Comparison of ENCODE assay signal across 8 cellular contexts in genomic region chr17:81666092-81666341, GRCh38. TPM values are rescaled to one million over a fixed set of nuclear protein-coding genes. Genes with fewer than 3 reads are reported as not detected.
DNase-seq lines count a peak whose midpoint lies in the region; ATAC-seq and TF ChIP-seq lines count a peak whose summit lies in the region.

No MANE protein-coding gene starts in this region.

- peaks cover 17% of the 10 kb centered on the region for H3K9me1 ChIP-seq in IMR-90 (ENCODE audit: insufficient read depth, low read length)

- TF ChIP-seq CTCF in IMR-90 (conservative IDR thresholded peaks at IDR 0.05; ENCODE audit: low read depth, low read length) (no peak), astrocyte of the cerebellum (IDR thresholded peaks at IDR 0.05; ENCODE audit: low read depth, low read length, missing control alignments) (no peak), suprapubic skin (IDR thresholded peaks at IDR 0.05) (no peak)

- peak overlapping the region; percentile 98 for H2AK9ac ChIP-seq in IMR-90 (replicated peaks; ENCODE audit: low read depth, low read length, poor library complexity)

- peak overlapping the region; percentile 91 for H3K4ac ChIP-seq in IMR-90 (ENCODE audit: low read depth, low read length)

- peaks cover 10% of the 10 kb centered on the region for H3K4me1 ChIP-seq in IMR-90 (ENCODE audit: control insufficient read depth, insufficient read depth, low read length)
- H3K4me1 ChIP-seq in suprapubic skin: peaks cover 51% of the 10 kb centered on the region

- peak overlapping the region; percentile 87 for H3K23ac ChIP-seq in IMR-90 (ENCODE audit: low read depth, low read length)

- peak overlapping the region; percentile 98 for H2AK5ac ChIP-seq in IMR-90 (ENCODE audit: low read depth, low read length)

- H3K14ac ChIP-seq in IMR-90 (replicated peaks; ENCODE audit: low read depth, low read length): peak overlapping the region; percentile 91

- DNase-seq in NOMO-1 treated with DMSO at 0.1 percent for 48 hours (lab: John Stamatoyannopoulos, UW; ENCODE audit: unreplicated experiment) (peak; percentile 36), NOMO-1 treated with dmso at 0.1 percent for 144 hours (lab: John Stamatoyannopoulos, UW; ENCODE audit: unreplicated experiment) (no peak), IMR-90 (peak; percentile 9), astrocyte of the cerebellum (ENCODE audit: low read depth) (no peak), suprapubic skin (ENCODE audit: low spot score in 2 of 2) (no peak), NCI-H446 treated with DMSO at 0.1 percent for 48 hours (lab: John Stamatoyannopoulos, UW) (no peak)
- DNase-seq in activated CD8-positive, alpha-beta memory T cell treated with anti-CD3 and anti-CD28 coated beads for 24 hours: no peak

- peaks cover 4% of the 10 kb centered on the region; the same call in 1 of the 2 replicates for H4K20me1 ChIP-seq in IMR-90 (ENCODE audit: insufficient read depth, low read length)

- no peak overlapping the region; the same call in 1 of the 2 replicates for H2BK120ac ChIP-seq in IMR-90 (ENCODE audit: low read depth, low read length)

- TF ChIP-seq RAD21 in IMR-90 (IDR thresholded peaks at IDR 0.05; ENCODE audit: low read length): no peak

- H3K9me3 ChIP-seq in IMR-90 (ENCODE audit: control insufficient read depth, insufficient read depth, low read length): no peaks in the 10 kb centered on the region
- H3K9me3 ChIP-seq in suprapubic skin: no peaks in the 10 kb centered on the region

- WGBS in IMR-90 (ENCODE audit: extremely low coverage in 2 of 2, insufficient read length in 1 of 2), 2 experiments: 0% methylated on average over 5 of the region's 16 CpGs; no CpG with 5 or more reads in 1 of the 2 experiments
- under 1% methylated on average over 16 of the region's 16 CpGs for WGBS in suprapubic skin

- peak overlapping the region; percentile 43 for H2BK5ac ChIP-seq in IMR-90 (ENCODE audit: low read depth, low read length, poor library complexity, severe bottlenecking)

- POLR2A ChIA-PET in IMR-90 (lab: Charles Lee; ENCODE audit: unreplicated experiment): no interaction called here

- no peak overlapping the region; the same call in 1 of the 2 replicates for H3K18ac ChIP-seq in IMR-90 (ENCODE audit: low read depth, low read length)

- in situ Hi-C loops in IMR-90 (cut with MboI; ENCODE audit: low sequenced_read_pairs): no loop called here
- in situ Hi-C loops in astrocyte of the cerebellum (cut with HindIII; ENCODE audit: low sequenced_read_pairs): no loop called here

- peaks cover 29 to 49% of the 10 kb centered on the region in 2 experiments for H3K79me1 ChIP-seq in IMR-90 (ENCODE audit: low read depth in 1 of 2, low read length in 2 of 2)

- ATAC-seq in IMR-90 (ENCODE audit: low read depth): no peak; the same call in 1 of the 2 replicates

- H4K5ac ChIP-seq in IMR-90 (ENCODE audit: low read depth, low read length): peak overlapping the region; percentile 66

- peak overlapping the region; percentile 96 for H2AFZ ChIP-seq in IMR-90 (replicated peaks; ENCODE audit: low read length, poor library complexity)

- peak overlapping the region; percentile 90 for H3K4me2 ChIP-seq in IMR-90 (ENCODE audit: low read depth, low read length)

- H2BK15ac ChIP-seq in IMR-90 (ENCODE audit: low read depth, low read length): no peak overlapping the region

- dilution Hi-C loops in IMR-90 (cut with HindIII; ENCODE audit: low sequenced_read_pairs, unreplicated experiment): no loop called here

- CTCF ChIA-PET in IMR-90 (lab: Yijun Ruan, JAX): no interaction called here

- peak overlapping the region; percentile 61 for H3K56ac ChIP-seq in IMR-90 (ENCODE audit: extremely low read depth, insufficient read depth, low read length)

- no peak for TF ChIP-seq EP300 in suprapubic skin (IDR thresholded peaks at IDR 0.05)

- intact Hi-C loops in IMR-90 (cut with micrococcal nuclease): loop anchor here (1.0 kb wide), 1 partner anchor 29 kb away; the partner anchor contains the start of genes NPLOC4 and TSPAN10

- H3K27me3 ChIP-seq in IMR-90 (ENCODE audit: control insufficient read depth, insufficient read depth, low read length): no peaks in the 10 kb centered on the region
- H3K27me3 ChIP-seq in layer of hippocampus (ENCODE audit: control insufficient read depth, insufficient read depth, low read length): no peaks in the 10 kb centered on the region
- no peaks in the 10 kb centered on the region for H3K27me3 ChIP-seq in suprapubic skin

- BruUV-seq in IMR-90 (replicated peaks; lab: Mats Ljungman, UMichigan): no TSS peak

- TF ChIP-seq POLR2A in IMR-90 (IDR thresholded peaks at IDR 0.05; ENCODE audit: low read depth, low read length): no peak
- TF ChIP-seq POLR2A in suprapubic skin (IDR thresholded peaks at IDR 0.05): no peak

- H3K27ac ChIP-seq in IMR-90 (ENCODE audit: insufficient read depth, low read length): peak overlapping the region; percentile 79
- H3K27ac ChIP-seq in layer of hippocampus (ENCODE audit: low read depth, low read length): peak overlapping the region; percentile 87
- H3K27ac ChIP-seq in suprapubic skin: peak overlapping the region; percentile 94

- H3K4me3 ChIP-seq in IMR-90 (ENCODE audit: insufficient read depth, low read depth, low read length): peak overlapping the region; percentile 75
- peak overlapping the region; percentile 96 for H3K4me3 ChIP-seq in astrocyte of the cerebellum (ENCODE audit: low read depth, low read length)
- peak overlapping the region; percentile 99 for H3K4me3 ChIP-seq in suprapubic skin

- H4K8ac ChIP-seq in IMR-90 (ENCODE audit: low read depth in 2 of 2, low read length in 2 of 2): peak overlapping the region; percentile 96 to 100

- peak overlapping the region; percentile 89 for H4K91ac ChIP-seq in IMR-90 (ENCODE audit: insufficient read depth, low read depth, low read length)

- H3K36me3 ChIP-seq in IMR-90 (ENCODE audit: control insufficient read depth, insufficient read depth, low read length) (peaks cover 25% of the 10 kb centered on the region), suprapubic skin (peaks cover 22% of the 10 kb centered on the region)

- no peak overlapping the region for H2BK20ac ChIP-seq in IMR-90 (ENCODE audit: low read depth, low read length)

- H3K9ac ChIP-seq in IMR-90 (ENCODE audit: low read depth, low read length): peak overlapping the region; percentile 84

TF ChIP-seq in IMR-90, 13 proteins besides CTCF, POLR2A, EP300 and RAD21:
- TF ChIP-seq FOS (IDR thresholded peaks at IDR 0.05; ENCODE audit: low read depth, low read length) (no peak), USF2 (IDR thresholded peaks at IDR 0.05; ENCODE audit: low read depth, low read length) (no peak), SMC3 (IDR thresholded peaks at IDR 0.05; ENCODE audit: low read depth, low read length) (no peak), ELK1 (IDR thresholded peaks at IDR 0.05; ENCODE audit: borderline replicate concordance, low read depth, low read length) (no peak)

RNA-seq across cellular contexts. Expression of gene OXLD1, which starts 0.4 kb away (rescaled TPM):
- 9.9 and 10.3 TPM in 2 replicates for total RNA-seq in IMR-90 (2012; rRNA removed)
- polyA plus RNA-seq in IMR-90 (2012; rRNA removed): 22.3 and 26.4 TPM in 2 replicates
- 25.7 and 46.6 TPM in 2 replicates for polyA plus RNA-seq in IMR-90 (2012; cell fraction: cytosol; rRNA removed)
- polyA plus RNA-seq in IMR-90 (2012; cell fraction: nucleus; rRNA removed; ENCODE audit: low replicate concordance): 52.8 and 86.9 TPM in 2 replicates
- total RNA-seq in suprapubic skin: 10 to 100 TPM; 39.6 to 68.1 (median 47.6) TPM

RNA-seq across cellular contexts. Expression of gene CCDC137, which starts 0.5 kb away (rescaled TPM):
- total RNA-seq in IMR-90 (2012; rRNA removed) (7.5 and 9.2 TPM in 2 replicates), suprapubic skin (10 to 100 TPM; 14.9 to 29.8 (median 24.5) TPM)
- 18.4 and 23.2 TPM in 2 replicates for polyA plus RNA-seq in IMR-90 (2012; rRNA removed)
- 16.7 and 34.8 TPM in 2 replicates for polyA plus RNA-seq in IMR-90 (2012; cell fraction: cytosol; rRNA removed)
- 12.3 and 18.2 TPM in 2 replicates for polyA plus RNA-seq in IMR-90 (2012; cell fraction: nucleus; rRNA removed; ENCODE audit: low replicate concordance)

RNA-seq across cellular contexts. Expression of gene PDE6G, which starts 9.7 kb away (rescaled TPM):
- not detected in 2 replicates for total RNA-seq in IMR-90 (2012; rRNA removed)
- 1.3 and 2.7 TPM in 2 replicates for polyA plus RNA-seq in IMR-90 (2012; rRNA removed)
- 1.0 and 1.4 TPM in 2 replicates for polyA plus RNA-seq in IMR-90 (2012; cell fraction: cytosol; rRNA removed)
- 0.63 and 0.65 TPM in 2 replicates for polyA plus RNA-seq in IMR-90 (2012; cell fraction: nucleus; rRNA removed; ENCODE audit: low replicate concordance)
- total RNA-seq in suprapubic skin: under 1 TPM in 1 of 4 donors, not detected in 3; 0.53 TPM

RNA-seq across cellular contexts. Expression of gene ARL16, which starts 17.6 kb away (rescaled TPM):
- total RNA-seq in IMR-90 (2012; rRNA removed) (42.8 and 51.1 TPM in 2 replicates), suprapubic skin (10 to 100 TPM; 20.2 to 39.4 (median 36.2) TPM)
- 77.9 and 83.1 TPM in 2 replicates for polyA plus RNA-seq in IMR-90 (2012; rRNA removed)
- polyA plus RNA-seq in IMR-90 (2012; cell fraction: cytosol; rRNA removed): 73.3 and 116 TPM in 2 replicates
- polyA plus RNA-seq in IMR-90 (2012; cell fraction: nucleus; rRNA removed; ENCODE audit: low replicate concordance): 130 and 139 TPM in 2 replicates

RNA-seq across cellular contexts. Expression of gene HGS, which starts 17.8 kb away (rescaled TPM):
- 49.4 and 52.5 TPM in 2 replicates for total RNA-seq in IMR-90 (2012; rRNA removed)
- polyA plus RNA-seq in IMR-90 (2012; rRNA removed): 137 and 169 TPM in 2 replicates
- polyA plus RNA-seq in IMR-90 (2012; cell fraction: cytosol; rRNA removed): 46.1 and 98.2 TPM in 2 replicates
- polyA plus RNA-seq in IMR-90 (2012; cell fraction: nucleus; rRNA removed; ENCODE audit: low replicate concordance): 423 and 1,279 TPM in 2 replicates
- 100 to 1,000 TPM in 3 of 4 donors, 10 to 100 TPM in 1; 91.0 to 181 (median 107) TPM for total RNA-seq in suprapubic skin

Comparison
In these comparisons a context has a peak if more than half of its experiments do, and no peak if none do; other contexts are left out.
1. DNase-seq: peak in NOMO-1 treated with DMSO at 0.1 percent for 48 hours (single experiment) and IMR-90 (single experiment); none in NOMO-1 treated with dmso at 0.1 percent for 144 hours (single experiment), astrocyte of the cerebellum (single experiment), suprapubic skin (0 of 2), NCI-H446 treated with DMSO at 0.1 percent for 48 hours (single experiment) and activated CD8-positive, alpha-beta memory T cell treated with anti-CD3 and anti-CD28 coated beads for 24 hours (single experiment).
2. Peak in every context shown above with its lines, with median percentiles within 50 percentile points of each other: H3K27ac ChIP-seq and H3K4me3 ChIP-seq.